In genomic region chr10:126177414-126178030, GRCh38 we compare ENCODE assay signal across 30 cellular contexts.
A peak's percentile ranks its signal among the peaks of the same experiment; 100 is the strongest.
DNase-seq lines count a peak whose midpoint lies in the region; ATAC-seq and TF ChIP-seq lines count a peak whose summit lies in the region.
"Had no signal": no experiment of that assay in that cellular context is flagged by ENCODE, and none has a peak within 500 bp of the region (broad histone marks: within the 10 kb centered on the region; RNA-seq: fewer than 3 reads in every experiment).

No MANE protein-coding gene starts in this region.

- DNase-seq in H9 (no peak), astrocyte of the hippocampus (ENCODE audit: low read depth, low spot score) (peak; percentile 74), fibroblast of the aortic adventitia (ENCODE audit: low read depth) (peak; percentile 28), neuronal stem cell (ENCODE audit: low spot score) (peak; percentile 58), GOT3 (lab: John Stamatoyannopoulos, UW) (no peak)
- no peak for DNase-seq in activated CD8-positive, alpha-beta T cell treated with anti-CD3 and anti-CD28 coated beads, Interleukin-2, amount 10 ng/mL, durations not matched to agents 7 days and 5 days
- DNase-seq: activated B cell treated with CpG ODN at 0.5 μM for 24 hours; activated CD4-positive, alpha-beta memory T cell treated with anti-CD3 and anti-CD28 coated beads, Interleukin-2, amount 10 ng/mL, durations not matched to agents 7 days and 5 days; activated gamma-delta T cell; activated T-cell treated with anti-CD3 and anti-CD28 coated beads for 4 hours; adrenal gland; CD4-positive, alpha-beta T cell; DMS 273 treated with DMSO at 0.1 percent for 48 hours; foreskin melanocyte; GF-D8; hippocampal formation; kidney glomerular epithelial cell; MM.1S; NCI-H1436 treated with DMSO at 0.1 percent for 48 hours; NCI-H2171; NCI-H69; occipital lobe; RPMI8226; SK-N-SH; stimulated activated CD4-positive, alpha-beta T cell treated with anti-CD3 and anti-CD28 coated beads, Interleukin-4, amount 100 ng/mL, for 1 hour; stimulated activated naive CD8-positive, alpha-beta T cell treated with anti-CD3 and anti-CD28 coated beads, Interleukin-15, Interleukin-2, amounts not matched to agents 100 U/mL and 50 U/mL, for 24 hours; thyroid gland had no signal

- H3K36me3 Mint-ChIP-seq in H9 (ENCODE audit: insufficient read depth in 1 of 3, low read depth in 3 of 3): no peaks in the 10 kb centered on the region
- no peaks in the 10 kb centered on the region for H3K36me3 Mint-ChIP-seq in activated CD8-positive, alpha-beta T cell treated with anti-CD3 and anti-CD28 coated beads, Interleukin-2, amount 10 ng/mL, durations not matched to agents 7 days and 5 days (ENCODE audit: low read depth)

- H2BK5ac ChIP-seq in H9 (ENCODE audit: insufficient read length, low read length) (no peak overlapping the region), neuronal stem cell (ENCODE audit: low read length) (no peak overlapping the region)

- H3K27me3 ChIP-seq in H9 (ENCODE audit: insufficient read depth, low read length) (no peaks in the 10 kb centered on the region), neuronal stem cell (ENCODE audit: control insufficient read depth in 3 of 3, insufficient read depth in 3 of 3, low read depth in 1 of 3, low read length in 3 of 3) (no peaks in the 10 kb centered on the region)
- H3K27me3 ChIP-seq: adrenal gland, thyroid gland had no signal

- no peak overlapping the region for H3K14ac ChIP-seq in H9 (ENCODE audit: insufficient read depth, low read length)
- H3K14ac ChIP-seq in neuronal stem cell (ENCODE audit: low read length): no peak overlapping the region

- H2BK15ac ChIP-seq in H9 (ENCODE audit: low read depth, low read length) (no peak overlapping the region), neuronal stem cell (ENCODE audit: low read length) (no peak overlapping the region)

- H3K9me3 ChIP-seq in H9 (ENCODE audit: control insufficient read depth, low read depth, low read length) (no peaks in the 10 kb centered on the region), neuronal stem cell (replicated peaks in 1 of 2; ENCODE audit: control insufficient read depth in 2 of 2, insufficient read depth in 1 of 2, low read depth in 1 of 2, low read length in 2 of 2) (peaks cover 0 to 5% of the 10 kb centered on the region in 2 donors)
- H3K9me3 ChIP-seq: adrenal gland, SK-N-SH, thyroid gland had no signal

- peak overlapping the region; percentile 58 to 99 (median 85) for H3K27ac Mint-ChIP-seq in H9
- no peak overlapping the region for H3K27ac Mint-ChIP-seq in activated CD8-positive, alpha-beta T cell treated with anti-CD3 and anti-CD28 coated beads, Interleukin-2, amount 10 ng/mL, durations not matched to agents 7 days and 5 days
- H3K27ac Mint-ChIP-seq: activated B cell treated with CpG ODN at 0.5 μM for 24 hours; activated CD4-positive, alpha-beta memory T cell treated with anti-CD3 and anti-CD28 coated beads, Interleukin-2, amount 10 ng/mL, durations not matched to agents 7 days and 5 days; CD4-positive, alpha-beta T cell had no signal

- H3K27me3 Mint-ChIP-seq in H9 (ENCODE audit: low read depth): no peaks in the 10 kb centered on the region
- H3K27me3 Mint-ChIP-seq in activated CD8-positive, alpha-beta T cell treated with anti-CD3 and anti-CD28 coated beads, Interleukin-2, amount 10 ng/mL, durations not matched to agents 7 days and 5 days (ENCODE audit: low read depth): no peaks in the 10 kb centered on the region
- H3K27me3 Mint-ChIP-seq: activated B cell treated with CpG ODN at 0.5 μM for 24 hours; activated CD4-positive, alpha-beta memory T cell treated with anti-CD3 and anti-CD28 coated beads, Interleukin-2, amount 10 ng/mL, durations not matched to agents 7 days and 5 days; CD4-positive, alpha-beta T cell had no signal

- POLR2A ChIA-PET in activated CD8-positive, alpha-beta T cell treated with anti-CD3 and anti-CD28 coated beads, Interleukin-2, amount 10 ng/mL, durations not matched to agents 7 days and 5 days (lab: Charles Lee): no interaction called here

- H3K4me1 ChIP-seq in H9 (ENCODE audit: insufficient read depth, low read length) (peaks cover 5% of the 10 kb centered on the region; the same call in 1 of the 2 replicates), neuronal stem cell (ENCODE audit: control insufficient read depth in 2 of 2, insufficient read depth in 1 of 2, low read depth in 1 of 2, low read length in 2 of 2) (peaks cover 18 to 33% of the 10 kb centered on the region in 2 donors)

- no peak overlapping the region for H3K23ac ChIP-seq in H9 (ENCODE audit: insufficient read length, low read depth, low read length)
- no peak overlapping the region for H3K23ac ChIP-seq in neuronal stem cell (ENCODE audit: low read depth, low read length, poor library complexity)

- H2AK5ac ChIP-seq in H9 (ENCODE audit: insufficient read length, low read length) (no peak overlapping the region), neuronal stem cell (ENCODE audit: low read depth, low read length) (no peak overlapping the region)

- H3K9me3 Mint-ChIP-seq in H9: no peaks in the 10 kb centered on the region
- H3K9me3 Mint-ChIP-seq in activated CD8-positive, alpha-beta T cell treated with anti-CD3 and anti-CD28 coated beads, Interleukin-2, amount 10 ng/mL, durations not matched to agents 7 days and 5 days (ENCODE audit: insufficient read depth): no peaks in the 10 kb centered on the region
- H3K9me3 Mint-ChIP-seq: activated B cell treated with CpG ODN at 0.5 μM for 24 hours had no signal

- no peaks in the 10 kb centered on the region for H3K79me2 ChIP-seq in H9 (ENCODE audit: insufficient read depth, low read length)

- no peak overlapping the region for H3K9ac ChIP-seq in H9 (ENCODE audit: extremely low read depth, insufficient read length, low read length)
- no peak overlapping the region for H3K9ac ChIP-seq in neuronal stem cell (ENCODE audit: low read depth, low read length, poor library complexity)
- H3K9ac ChIP-seq: SK-N-SH had no signal

- no peaks in the 10 kb centered on the region for H3K23me2 ChIP-seq in H9 (ENCODE audit: insufficient read length, low read depth, low read length, poor library complexity, severe bottlenecking)

- H4K20me1 ChIP-seq in H9 (ENCODE audit: control insufficient read depth, insufficient read depth, insufficient read length): no peaks in the 10 kb centered on the region

- no peak overlapping the region for H3K4me2 ChIP-seq in H9 (ENCODE audit: insufficient read depth, insufficient read length, low read length)
- no peak overlapping the region for H3K4me2 ChIP-seq in neuronal stem cell (ENCODE audit: insufficient read depth, low read length, poor library complexity, severe bottlenecking)
- H3K4me2 ChIP-seq: SK-N-SH had no signal

- peak overlapping the region; percentile 28 to 31 for H3K4me3 Mint-ChIP-seq in H9
- H3K4me3 Mint-ChIP-seq in activated CD8-positive, alpha-beta T cell treated with anti-CD3 and anti-CD28 coated beads, Interleukin-2, amount 10 ng/mL, durations not matched to agents 7 days and 5 days: no peak overlapping the region
- H3K4me3 Mint-ChIP-seq: activated B cell treated with CpG ODN at 0.5 μM for 24 hours; activated CD4-positive, alpha-beta memory T cell treated with anti-CD3 and anti-CD28 coated beads, Interleukin-2, amount 10 ng/mL, durations not matched to agents 7 days and 5 days; CD4-positive, alpha-beta T cell had no signal

- H3K56ac ChIP-seq in H9 (ENCODE audit: insufficient read length, low read depth, low read length): no peak overlapping the region

- H4K8ac ChIP-seq in H9 (replicated peaks; ENCODE audit: insufficient read length, low read depth, low read length) (no peak overlapping the region), neuronal stem cell (ENCODE audit: low read depth, low read length) (no peak overlapping the region)

- H3K18ac ChIP-seq in H9 (ENCODE audit: insufficient read length, low read depth, low read length): no peak overlapping the region
- H3K18ac ChIP-seq in neuronal stem cell (ENCODE audit: low read length): no peak overlapping the region

- ATAC-seq in activated CD8-positive, alpha-beta T cell treated with anti-CD3 and anti-CD28 coated beads, Interleukin-2, amount 10 ng/mL, durations not matched to agents 7 days and 5 days: no peak
- ATAC-seq in HG02798 (IDR thresholded peaks at IDR 0.05; ENCODE audit: poor library complexity, unreplicated experiment): no peak
- ATAC-seq in HG03439 (IDR thresholded peaks at IDR 0.05; ENCODE audit: unreplicated experiment): no peak
- ATAC-seq: stimulated activated naive CD8-positive, alpha-beta T cell treated with anti-CD3 and anti-CD28 coated beads, Interleukin-15, Interleukin-2, amounts not matched to agents 100 U/mL and 50 U/mL, for 24 hours had no signal

- H2BK120ac ChIP-seq in H9 (ENCODE audit: low read depth, low read length, poor library complexity, severe bottlenecking) (no peak overlapping the region), neuronal stem cell (ENCODE audit: low read depth, low read length) (no peak overlapping the region)

- H2AFZ ChIP-seq in H9 (ENCODE audit: low read length) (no peak overlapping the region), neuronal stem cell (ENCODE audit: low read length) (peak overlapping the region; percentile 5)

- no peak overlapping the region for H3K4me3 ChIP-seq in fibroblast of the aortic adventitia (ENCODE audit: low read depth, low read length)
- no peak overlapping the region for H3K4me3 ChIP-seq in neuronal stem cell (ENCODE audit: low read length in 2 of 2)
- H3K4me3 ChIP-seq: adrenal gland, thyroid gland had no signal

- H3K4ac ChIP-seq in H9 (ENCODE audit: low read depth, low read length): no peak overlapping the region
- H3K4ac ChIP-seq in neuronal stem cell (ENCODE audit: low read length): no peak overlapping the region

- WGBS in H9 (ENCODE audit: extremely low coverage, insufficient read length, low lambda C conversion rate): no CpG with 5 or more reads among the region's 7 CpGs
- no CpG with 5 or more reads among the region's 7 CpGs for WGBS in neuronal stem cell (ENCODE audit: extremely low coverage in 2 of 2, insufficient read length in 2 of 2, insufficient replicate concordance in 1 of 2), 2 donors

- peaks cover 49 to 57% of the 10 kb centered on the region in 2 experiments for H3K4me1 Mint-ChIP-seq in H9
- no peaks in the 10 kb centered on the region for H3K4me1 Mint-ChIP-seq in activated CD8-positive, alpha-beta T cell treated with anti-CD3 and anti-CD28 coated beads, Interleukin-2, amount 10 ng/mL, durations not matched to agents 7 days and 5 days (ENCODE audit: low read depth)
- H3K4me1 Mint-ChIP-seq: activated CD4-positive, alpha-beta memory T cell treated with anti-CD3 and anti-CD28 coated beads, Interleukin-2, amount 10 ng/mL, durations not matched to agents 7 days and 5 days had no signal

- no peaks in the 10 kb centered on the region for H3K36me3 ChIP-seq in neuronal stem cell (replicated peaks in 1 of 2; ENCODE audit: control insufficient read depth in 2 of 2, insufficient read depth in 2 of 2, low read length in 2 of 2)
- H3K36me3 ChIP-seq: adrenal gland, thyroid gland had no signal

- H3K79me1 ChIP-seq in H9 (ENCODE audit: insufficient read depth, low read depth, low read length, poor library complexity, severe bottlenecking) (no peaks in the 10 kb centered on the region), neuronal stem cell (ENCODE audit: low read depth, low read length) (no peaks in the 10 kb centered on the region)

- H3K27ac ChIP-seq in H9 (ENCODE audit: insufficient read length, low read depth, low read length) (peak overlapping the region; percentile 40), neuronal stem cell (replicated peaks; ENCODE audit: low read length) (peak overlapping the region; percentile 73)
- H3K27ac ChIP-seq: adrenal gland, HL-60, thyroid gland had no signal

- H4K91ac ChIP-seq in H9 (ENCODE audit: insufficient read length, low read depth, low read length) (no peak overlapping the region), neuronal stem cell (ENCODE audit: low read depth, low read length, poor library complexity) (no peak overlapping the region)

- no peak overlapping the region for H4K5ac ChIP-seq in H9 (ENCODE audit: insufficient read length, low read depth, low read length)

- no peak overlapping the region for H2BK20ac ChIP-seq in H9 (ENCODE audit: low read depth, low read length, poor library complexity, severe bottlenecking)

- no peak for TF ChIP-seq CTCF in H9 (conservative IDR thresholded peaks at IDR 0.05)
- TF ChIP-seq CTCF in fibroblast of the aortic adventitia (IDR thresholded peaks at IDR 0.05; ENCODE audit: insufficient read depth, low read length): no peak

- H3T11ph ChIP-seq in H9 (ENCODE audit: low read length): no peak overlapping the region

- H2BK12ac ChIP-seq in H9 (ENCODE audit: insufficient read length, low read depth, low read length) (no peak overlapping the region), neuronal stem cell (ENCODE audit: low read length) (no peak overlapping the region)

- CTCF ChIA-PET in activated CD8-positive, alpha-beta T cell treated with anti-CD3 and anti-CD28 coated beads, Interleukin-2, amount 10 ng/mL, durations not matched to agents 7 days and 5 days (lab: Charles Lee): no interaction called here

Comparison
In these comparisons a context has a peak if more than half of its experiments do, and no peak if none do; other contexts are left out.
1. DNase-seq: peak in astrocyte of the hippocampus (single experiment), fibroblast of the aortic adventitia (single experiment) and neuronal stem cell (single experiment); none in H9 (single experiment), GOT3 (single experiment) and activated CD8-positive, alpha-beta T cell treated with anti-CD3 and anti-CD28 coated beads, Interleukin-2, amount 10 ng/mL, durations not matched to agents 7 days and 5 days (single experiment).